ENCODE assay signal across 8 cellular contexts in the genomic region with DNA sequence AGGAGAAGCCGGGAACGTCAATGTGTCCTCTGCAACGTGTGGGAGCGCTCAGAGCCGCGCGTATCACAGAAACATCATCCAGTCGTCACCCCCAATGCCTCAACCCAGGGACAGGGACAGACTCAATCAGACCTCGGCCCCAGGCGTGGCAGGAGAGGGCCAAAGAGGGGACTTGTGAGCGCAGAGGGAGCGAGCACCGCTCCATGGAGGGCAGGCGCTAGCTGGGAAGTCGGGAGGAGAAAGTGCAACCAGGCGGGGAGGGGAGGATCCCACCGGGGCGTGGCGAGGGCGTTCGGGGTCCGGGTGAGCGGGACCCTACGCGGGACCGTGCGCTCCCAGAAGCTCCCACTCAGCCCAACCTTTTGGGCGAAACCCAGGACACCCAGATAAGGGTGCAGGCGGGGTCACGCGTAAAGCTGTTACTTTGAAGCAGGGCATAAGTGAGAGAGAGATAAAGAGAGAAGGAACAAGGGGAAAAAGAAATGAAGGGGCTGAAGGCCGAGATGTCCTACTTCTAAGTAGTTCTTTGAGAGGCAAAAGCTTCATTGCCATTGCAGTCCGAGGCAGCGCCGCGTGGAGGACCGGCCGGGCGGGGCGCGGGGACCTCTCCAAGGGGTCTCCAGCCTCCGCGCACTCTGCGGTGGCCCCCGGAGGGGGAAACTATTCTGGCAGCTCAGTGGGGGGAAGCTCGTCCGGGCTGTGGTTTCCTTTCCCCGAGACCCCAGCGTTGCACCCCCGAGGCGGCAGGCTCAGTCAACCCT. TPM values are rescaled to one million over a fixed set of nuclear protein-coding genes. Genes with fewer than 3 reads are reported as not detected.
DNase-seq lines count a peak whose midpoint lies in the region; ATAC-seq and TF ChIP-seq lines count a peak whose summit lies in the region.

No MANE protein-coding gene starts in this region.

- peaks cover 43% of the 10 kb centered on the region for H3K27me3 Mint-ChIP-seq in activated CD4-positive, alpha-beta T cell treated with anti-CD3 and anti-CD28 coated beads for 36 hours
- peaks cover 46% of the 10 kb centered on the region for H3K27me3 Mint-ChIP-seq in activated naive CD4-positive, alpha-beta T cell treated with anti-CD3 and anti-CD28 coated beads, Interleukin-2, amount 50 U/mL, for 24 hours
- peaks cover 31% of the 10 kb centered on the region for H3K27me3 Mint-ChIP-seq in osteocyte (ENCODE audit: unreplicated experiment)

- intact Hi-C loops in activated CD4-positive, alpha-beta T cell treated with anti-CD3 and anti-CD28 coated beads for 36 hours (cut with DNase I, micrococcal nuclease) = loop anchor here in 1 of 2 experiments (1.0 to 5.0 kb wide), 3 partner anchors 30 to 678 kb away; a partner anchor contains a TSS

- H3K27ac ChIP-seq in cardiac muscle cell = peak overlapping the region; percentile 71

- DNase-seq in activated CD4-positive, alpha-beta T cell treated with anti-CD3 and anti-CD28 coated beads for 36 hours = peak; percentile 38
- no peak for DNase-seq in activated CD4-positive, alpha-beta T cell treated with anti-CD3 and anti-CD28 coated beads, Interleukin-2, amount 50 U/mL, for 1 hour
- DNase-seq in NCI-H2227 (lab: John Stamatoyannopoulos, UW; ENCODE audit: unreplicated experiment) (peak; percentile 34), cardiac muscle cell (ENCODE audit: low read depth in 1 of 2, low spot score in 1 of 2) (peak; percentile 34 to 67), osteocyte (ENCODE audit: extremely low spot score, unreplicated experiment) (no peak), NCI-H128 (lab: John Stamatoyannopoulos, UW; ENCODE audit: unreplicated experiment) (no peak)

- peak overlapping the region; percentile 84 for H3K27ac Mint-ChIP-seq in activated CD4-positive, alpha-beta T cell treated with anti-CD3 and anti-CD28 coated beads for 36 hours
- H3K27ac Mint-ChIP-seq in activated naive CD4-positive, alpha-beta T cell treated with anti-CD3 and anti-CD28 coated beads, Interleukin-2, amount 50 U/mL, for 24 hours = no peak overlapping the region
- peak overlapping the region; percentile 42 for H3K27ac Mint-ChIP-seq in osteocyte (ENCODE audit: unreplicated experiment)

- peaks cover 13% of the 10 kb centered on the region for H3K4me1 ChIP-seq in cardiac muscle cell (ENCODE audit: low read depth)

- H3K4me1 Mint-ChIP-seq in activated CD4-positive, alpha-beta T cell treated with anti-CD3 and anti-CD28 coated beads for 36 hours = peaks cover 25% of the 10 kb centered on the region
- H3K4me1 Mint-ChIP-seq in activated naive CD4-positive, alpha-beta T cell treated with anti-CD3 and anti-CD28 coated beads, Interleukin-2, amount 50 U/mL, for 24 hours = peaks cover 20% of the 10 kb centered on the region
- peaks cover 8% of the 10 kb centered on the region for H3K4me1 Mint-ChIP-seq in osteocyte (ENCODE audit: unreplicated experiment)

- ATAC-seq in activated CD4-positive, alpha-beta T cell treated with anti-CD3 and anti-CD28 coated beads for 36 hours = peak; percentile 4
- no peak for ATAC-seq in HG02970 (IDR thresholded peaks at IDR 0.05; ENCODE audit: low FRiP score, unreplicated experiment)

- H3K4me3 ChIP-seq in cardiac muscle cell = peak overlapping the region; percentile 98

- peak overlapping the region; percentile 79 for H3K4me3 Mint-ChIP-seq in activated CD4-positive, alpha-beta T cell treated with anti-CD3 and anti-CD28 coated beads for 36 hours
- peak overlapping the region; percentile 92 for H3K4me3 Mint-ChIP-seq in activated naive CD4-positive, alpha-beta T cell treated with anti-CD3 and anti-CD28 coated beads, Interleukin-2, amount 50 U/mL, for 24 hours
- peak overlapping the region; percentile 85 for H3K4me3 Mint-ChIP-seq in osteocyte (ENCODE audit: unreplicated experiment)

- no peak for TF ChIP-seq CTCF in cardiac muscle cell (IDR thresholded peaks at IDR 0.05; ENCODE audit: low read depth, low read length)
- TF ChIP-seq CTCF in osteocyte (IDR thresholded peaks at IDR 0.05) = no peak

- peaks cover 27% of the 10 kb centered on the region for H3K27me3 ChIP-seq in cardiac muscle cell

- POLR2A ChIA-PET in activated CD4-positive, alpha-beta T cell treated with anti-CD3 and anti-CD28 coated beads for 36 hours (lab: Charles Lee) = interaction anchor here (0.8 kb wide), 1 partner anchor 30 kb away, joined by 4 read pairs; a partner anchor contains a TSS

- H3K9me3 Mint-ChIP-seq in activated CD4-positive, alpha-beta T cell treated with anti-CD3 and anti-CD28 coated beads for 36 hours (ENCODE audit: low read depth) = no peaks in the 10 kb centered on the region
- no peaks in the 10 kb centered on the region for H3K9me3 Mint-ChIP-seq in activated naive CD4-positive, alpha-beta T cell treated with anti-CD3 and anti-CD28 coated beads, Interleukin-2, amount 50 U/mL, for 24 hours
- no peaks in the 10 kb centered on the region for H3K9me3 Mint-ChIP-seq in osteocyte (ENCODE audit: unreplicated experiment)

- H3K36me3 ChIP-seq in cardiac muscle cell = no peaks in the 10 kb centered on the region

- CTCF ChIA-PET in activated CD4-positive, alpha-beta T cell treated with anti-CD3 and anti-CD28 coated beads for 36 hours (lab: Charles Lee) = interaction anchor here (0.5 to 1.6 kb wide), 10 partner anchors 9 to 895 kb away, joined by 3 to 9 read pairs (median 4); a partner anchor contains a TSS

- H3K36me3 Mint-ChIP-seq in activated CD4-positive, alpha-beta T cell treated with anti-CD3 and anti-CD28 coated beads for 36 hours (ENCODE audit: low read depth) = peaks cover 3% of the 10 kb centered on the region
- H3K36me3 Mint-ChIP-seq in activated naive CD4-positive, alpha-beta T cell treated with anti-CD3 and anti-CD28 coated beads, Interleukin-2, amount 50 U/mL, for 24 hours = no peaks in the 10 kb centered on the region
- no peaks in the 10 kb centered on the region for H3K36me3 Mint-ChIP-seq in osteocyte (ENCODE audit: unreplicated experiment)

- no peaks in the 10 kb centered on the region for H3K9me3 ChIP-seq in cardiac muscle cell (ENCODE audit: low read depth)

RNA-seq across cellular contexts. Expression of a gene that starts 0.9 kb away (rescaled TPM):
- total RNA-seq in activated CD4-positive, alpha-beta T cell treated with anti-CD3 and anti-CD28 coated beads for 36 hours = under 1 TPM; 0.23 to 0.49 TPM
- 24.0 and 30.8 TPM in 2 replicates for total RNA-seq in cardiac muscle cell
- 27.5 and 34.9 TPM in 2 replicates for polyA plus RNA-seq in cardiac muscle cell
- 6.1 and 7.4 TPM in 2 replicates for total RNA-seq in osteocyte

RNA-seq across cellular contexts. Expression of a gene that starts 29.7 kb away (rescaled TPM):
- total RNA-seq in activated CD4-positive, alpha-beta T cell treated with anti-CD3 and anti-CD28 coated beads for 36 hours = 10 to 100 TPM; 11.4 to 11.7 TPM
- total RNA-seq in cardiac muscle cell = 12.3 and 18.0 TPM in 2 replicates
- 19.4 and 32.9 TPM in 2 replicates for polyA plus RNA-seq in cardiac muscle cell
- total RNA-seq in osteocyte = 10.3 and 12.4 TPM in 2 replicates

Comparison
In these comparisons a context has a peak if more than half of its experiments do, and no peak if none do; other contexts are left out.
1. DNase-seq: peak in activated CD4-positive, alpha-beta T cell treated with anti-CD3 and anti-CD28 coated beads for 36 hours (single experiment), NCI-H2227 (single experiment) and cardiac muscle cell (2 of 2); none in activated CD4-positive, alpha-beta T cell treated with anti-CD3 and anti-CD28 coated beads, Interleukin-2, amount 50 U/mL, for 1 hour (single experiment), osteocyte (single experiment) and NCI-H128 (single experiment).
2. Peak in every context shown above with its lines, with median percentiles within 50 percentile points of each other: H3K4me3 Mint-ChIP-seq.